Comparison of ENCODE assay signal across 1 cellular context in genomic region chr10:69251417-69251816, GRCh38. TPM values are rescaled to one million over a fixed set of nuclear protein-coding genes. Genes with fewer than 3 reads are reported as not detected.
"Had no signal": no experiment of that assay in that cellular context is flagged by ENCODE, and none has a peak within 500 bp of the region (broad histone marks: within the 10 kb centered on the region; RNA-seq: fewer than 3 reads in every experiment).

No MANE protein-coding gene starts in this region.

RNA-seq across cellular contexts. Expression of gene HKDC1, which starts 31.3 kb away (rescaled TPM):
- total RNA-seq: urinary bladder had no signal
